9 cellular contexts compared by ENCODE assay signal in genomic region chr2:24046599-24046929, GRCh38. TPM values are rescaled to one million over a fixed set of nuclear protein-coding genes. Genes with fewer than 3 reads are reported as not detected.
DNase-seq lines count a peak whose midpoint lies in the region; ATAC-seq, FAIRE-seq and TF ChIP-seq lines count a peak whose summit lies in the region.
"Had no signal": no experiment of that assay in that cellular context is flagged by ENCODE, and none has a peak within 500 bp of the region (broad histone marks: within the 10 kb centered on the region; RNA-seq: fewer than 3 reads in every experiment).

No MANE protein-coding gene starts in this region.

- peak overlapping the region; percentile 57 for H2AFZ ChIP-seq in KMS-11 (ENCODE audit: low read depth)

- no peaks in the 10 kb centered on the region for H4K20me1 ChIP-seq in KMS-11 (ENCODE audit: insufficient read depth)

- H3K27me3 ChIP-seq in KMS-11 (ENCODE audit: insufficient read depth, low read depth) = no peaks in the 10 kb centered on the region

- H3K36me3 Mint-ChIP-seq in chondrocyte (ENCODE audit: low read depth) = no peaks in the 10 kb centered on the region
- peaks cover 0 to 4% (median 0%) of the 10 kb centered on the region in 3 donors for H3K36me3 Mint-ChIP-seq in naive thymus-derived CD8-positive, alpha-beta T cell

- H3K9me3 Mint-ChIP-seq in chondrocyte (ENCODE audit: low read depth) = no peaks in the 10 kb centered on the region
- H3K9me3 Mint-ChIP-seq in naive thymus-derived CD8-positive, alpha-beta T cell = no peaks in the 10 kb centered on the region

- peak overlapping the region; percentile 85 for H3K4me3 Mint-ChIP-seq in chondrocyte (ENCODE audit: unreplicated experiment)
- H3K4me3 Mint-ChIP-seq in naive thymus-derived CD8-positive, alpha-beta T cell = peak overlapping the region; percentile 93 to 99 (median 96)

- peak overlapping the region; percentile 36; the same call in 1 of the 2 replicates for H3K9ac ChIP-seq in KMS-11

- peaks cover 14% of the 10 kb centered on the region for H3K4me1 ChIP-seq in KMS-11 (ENCODE audit: low read depth, poor library complexity, severe bottlenecking)

- H3K36me3 ChIP-seq in KMS-11 (ENCODE audit: insufficient read depth) = no peaks in the 10 kb centered on the region

- TF ChIP-seq CTCF in KMS-11 (conservative IDR thresholded peaks at IDR 0.05; ENCODE audit: low read depth, low read length) (no peak), chondrocyte (IDR thresholded peaks at IDR 0.05) (no peak)

- no peaks in the 10 kb centered on the region for H3K27me3 Mint-ChIP-seq in chondrocyte (ENCODE audit: low read depth)
- H3K27me3 Mint-ChIP-seq in naive thymus-derived CD8-positive, alpha-beta T cell = peaks cover 0 to 5% (median 1%) of the 10 kb centered on the region in 5 donors

- H3K79me2 ChIP-seq in KMS-11 (ENCODE audit: insufficient read depth, low read depth) = no peaks in the 10 kb centered on the region

- peak overlapping the region; percentile 91 for H3K27ac Mint-ChIP-seq in chondrocyte (ENCODE audit: unreplicated experiment)
- H3K27ac Mint-ChIP-seq in naive thymus-derived CD8-positive, alpha-beta T cell = peak overlapping the region in 4 of 10 donors; percentile 83 to 96 (median 90)

- no peak for FAIRE-seq in GM19239 (lab: Jason Lieb, UNC)

- peak overlapping the region; percentile 56 for H3K4me2 ChIP-seq in KMS-11

- ATAC-seq in naive thymus-derived CD8-positive, alpha-beta T cell = no peak
- no peak for ATAC-seq in HG02678 (IDR thresholded peaks at IDR 0.05; ENCODE audit: unreplicated experiment)
- ATAC-seq in HG03439 (IDR thresholded peaks at IDR 0.05; ENCODE audit: unreplicated experiment) = no peak

- no peak overlapping the region for H3K27ac ChIP-seq in KMS-11

- peak overlapping the region; percentile 87 for H3K4me3 ChIP-seq in KMS-11 (IDR thresholded peaks at IDR 0.05; ENCODE audit: insufficient read depth, low read depth, low read length)

- DNase-seq in AG08395 (ENCODE audit: low spot score) = peak; percentile 7
- DNase-seq in chondrocyte (ENCODE audit: low spot score) = no peak
- no peak for DNase-seq in naive thymus-derived CD8-positive, alpha-beta T cell
- DNase-seq in H4 (ENCODE audit: low spot score) = no peak
- no peak for DNase-seq in GM19239 (ENCODE audit: insufficient read length, low spot score)

- peaks cover 24% of the 10 kb centered on the region for H3K4me1 Mint-ChIP-seq in chondrocyte (ENCODE audit: low read depth)
- peaks cover 12 to 35% (median 30%) of the 10 kb centered on the region in 4 donors for H3K4me1 Mint-ChIP-seq in naive thymus-derived CD8-positive, alpha-beta T cell

- POLR2A ChIA-PET in naive thymus-derived CD8-positive, alpha-beta T cell (lab: Charles Lee) = interaction anchor here (1.0 to 6.7 kb wide), 7 partner anchors 12 to 120 kb away, joined by 3 to 48 read pairs (median 4); partner anchors contain the start of genes ATAD2B, SF3B6 and TP53I3

RNA-seq across cellular contexts. Expression of gene WDCP, which starts 0.6 kb away (rescaled TPM):
- 10.6 to 12.6 TPM (median 12.5 TPM) in 3 replicates for total RNA-seq in chondrocyte
- total RNA-seq in naive thymus-derived CD8-positive, alpha-beta T cell = 10 to 100 TPM; 14.9 to 15.6 TPM
- 1 to 10 TPM; 3.4 to 6.5 (median 5.0) TPM for polyA plus RNA-seq in naive thymus-derived CD8-positive, alpha-beta T cell
- total RNA-seq in H4 (2014; rRNA removed; shearing (Covaris generic)) = 7.1 and 7.6 TPM in 2 replicates

RNA-seq across cellular contexts. Expression of gene FKBP1B, which starts 3.0 kb away (rescaled TPM):
- 10.4 to 18.2 TPM (median 16.2 TPM) in 3 replicates for total RNA-seq in chondrocyte
- total RNA-seq in naive thymus-derived CD8-positive, alpha-beta T cell = under 1 TPM; 0.39 to 0.49 TPM
- 1 to 10 TPM in 1 of 3 donors, under 1 TPM in 1, not detected in 1; 0.77 to 1.9 TPM for polyA plus RNA-seq in naive thymus-derived CD8-positive, alpha-beta T cell
- total RNA-seq in H4 (2014; rRNA removed; shearing (Covaris generic)) = 0.58 TPM in 1 of 2 replicates, not detected in the other

RNA-seq across cellular contexts. Expression of gene SF3B6, which starts 29.6 kb away (rescaled TPM):
- 67.0 to 81.9 TPM (median 72.0 TPM) in 3 replicates for total RNA-seq in chondrocyte
- 10 to 100 TPM; 55.8 to 57.7 TPM for total RNA-seq in naive thymus-derived CD8-positive, alpha-beta T cell
- 100 to 1,000 TPM; 161 to 208 (median 195) TPM for polyA plus RNA-seq in naive thymus-derived CD8-positive, alpha-beta T cell
- 178 and 188 TPM in 2 replicates for total RNA-seq in H4 (2014; rRNA removed; shearing (Covaris generic))

RNA-seq across cellular contexts. Expression of gene MFSD2B, which starts 36.7 kb away (rescaled TPM):
- total RNA-seq in chondrocyte = 0.51 TPM in 1 of 3 replicates, not detected in the others
- under 1 TPM in 1 of 2 experiments, not detected in 1; 0.44 TPM for total RNA-seq in naive thymus-derived CD8-positive, alpha-beta T cell
- under 1 TPM in 1 of 3 donors, not detected in 2; 0.14 TPM for polyA plus RNA-seq in naive thymus-derived CD8-positive, alpha-beta T cell
- total RNA-seq in H4 (2014; rRNA removed; shearing (Covaris generic)) = 0.72 TPM in 1 of 2 replicates, not detected in the other
- total RNA-seq: LHCN-M2 had no signal

RNA-seq across cellular contexts. Expression of gene TP53I3, which starts 38.1 kb away (rescaled TPM):
- total RNA-seq in chondrocyte = 48.6 to 56.7 TPM (median 51.7 TPM) in 3 replicates
- 1 to 10 TPM in 1 of 2 experiments, not detected in 1; 1.0 TPM for total RNA-seq in naive thymus-derived CD8-positive, alpha-beta T cell
- under 1 TPM in 2 of 3 donors, not detected in 1; 0.39 to 0.44 TPM for polyA plus RNA-seq in naive thymus-derived CD8-positive, alpha-beta T cell
- total RNA-seq in H4 (2014; rRNA removed; shearing (Covaris generic)) = 4.9 and 5.1 TPM in 2 replicates
